Comparison of ENCODE assay signal across 20 cellular contexts in genomic region chr18:74914052-74914591, GRCh38.
"Had no signal": no experiment of that assay in that cellular context is flagged by ENCODE, and none has a peak within 500 bp of the region (broad histone marks: within the 10 kb centered on the region; RNA-seq: fewer than 3 reads in every experiment).

No MANE protein-coding gene starts in this region.

- H3K36me3 ChIP-seq: heart left ventricle, right lobe of liver, suprapubic skin, tibial artery, upper lobe of left lung, vagina had no signal

- H3K4me3 ChIP-seq: heart left ventricle, lung, psoas muscle, right lobe of liver, suprapubic skin, tibial artery, upper lobe of left lung, vagina had no signal

- H3K27ac ChIP-seq: heart left ventricle, psoas muscle, right lobe of liver, suprapubic skin, tibial artery, upper lobe of left lung, vagina had no signal

- H3K9me3 ChIP-seq: heart left ventricle, psoas muscle, right lobe of liver, suprapubic skin, tibial artery, upper lobe of left lung, vagina had no signal

- H3K27me3 Mint-ChIP-seq: dendritic cell treated with granulocyte-macrophage colony-stimulating factor and Interleukin-4, amounts not matched to agents 40 ng/mL and 50 ng/mL, for 4 days; naive thymus-derived CD4-positive, alpha-beta T cell had no signal

- ATAC-seq: heart left ventricle; left ventricle myocardium superior; naive thymus-derived CD4-positive, alpha-beta T cell; psoas muscle; right lobe of liver; stimulated activated effector memory CD8-positive, alpha-beta T cell treated with anti-CD3 and anti-CD28 coated beads, Interleukin-12 subunit alpha, Interleukin-12 subunit beta, amount 100 ng/mL, for 72 hours; stimulated activated naive CD8-positive, alpha-beta T cell treated with anti-CD3 and anti-CD28 coated beads, Interleukin-15, Interleukin-2, amounts not matched to agents 100 U/mL and 50 U/mL, for 24 hours had no signal

- H3K27me3 ChIP-seq: heart left ventricle, right lobe of liver, suprapubic skin, tibial artery, upper lobe of left lung, vagina had no signal

- H3K4me1 ChIP-seq: psoas muscle, right lobe of liver, suprapubic skin, tibial artery, vagina had no signal

- H3K27ac Mint-ChIP-seq: dendritic cell treated with granulocyte-macrophage colony-stimulating factor and Interleukin-4, amounts not matched to agents 40 ng/mL and 50 ng/mL, for 4 days; naive thymus-derived CD4-positive, alpha-beta T cell; nephron progenitor cell; stimulated activated effector memory CD8-positive, alpha-beta T cell treated with anti-CD3 and anti-CD28 coated beads, Interleukin-12 subunit alpha, Interleukin-12 subunit beta, amount 100 ng/mL, for 72 hours had no signal

- H3K36me3 Mint-ChIP-seq: stimulated activated effector memory CD8-positive, alpha-beta T cell treated with anti-CD3 and anti-CD28 coated beads, Interleukin-12 subunit alpha, Interleukin-12 subunit beta, amount 100 ng/mL, for 72 hours had no signal

- H3K9me3 Mint-ChIP-seq: dendritic cell treated with granulocyte-macrophage colony-stimulating factor and Interleukin-4, amounts not matched to agents 40 ng/mL and 50 ng/mL, for 4 days; naive thymus-derived CD4-positive, alpha-beta T cell; nephron progenitor cell; stimulated activated effector memory CD8-positive, alpha-beta T cell treated with anti-CD3 and anti-CD28 coated beads, Interleukin-12 subunit alpha, Interleukin-12 subunit beta, amount 100 ng/mL, for 72 hours had no signal

- DNase-seq: foreskin melanocyte; heart left ventricle; hippocampal formation; left colon; left ventricle myocardium superior; naive thymus-derived CD4-positive, alpha-beta T cell; nephron progenitor cell; psoas muscle; retina; right lobe of liver; stimulated activated CD4-positive, alpha-beta T cell treated with anti-CD3 and anti-CD28 coated beads, Interleukin-4, amount 100 ng/mL, for 1 hour; stimulated activated CD8-positive, alpha-beta memory T cell treated with anti-CD3 and anti-CD28 coated beads, Interleukin-4, amount 100 ng/mL, for 48 hours; stimulated activated naive CD8-positive, alpha-beta T cell treated with anti-CD3 and anti-CD28 coated beads, Interleukin-15, Interleukin-2, amounts not matched to agents 100 U/mL and 50 U/mL, for 24 hours; tibial artery; upper lobe of left lung had no signal

- H3K4me3 Mint-ChIP-seq: dendritic cell treated with granulocyte-macrophage colony-stimulating factor and Interleukin-4, amounts not matched to agents 40 ng/mL and 50 ng/mL, for 4 days; naive thymus-derived CD4-positive, alpha-beta T cell; nephron progenitor cell; stimulated activated effector memory CD8-positive, alpha-beta T cell treated with anti-CD3 and anti-CD28 coated beads, Interleukin-12 subunit alpha, Interleukin-12 subunit beta, amount 100 ng/mL, for 72 hours had no signal
